Comparison of ENCODE assay signal across 33 cellular contexts in the genomic region with DNA sequence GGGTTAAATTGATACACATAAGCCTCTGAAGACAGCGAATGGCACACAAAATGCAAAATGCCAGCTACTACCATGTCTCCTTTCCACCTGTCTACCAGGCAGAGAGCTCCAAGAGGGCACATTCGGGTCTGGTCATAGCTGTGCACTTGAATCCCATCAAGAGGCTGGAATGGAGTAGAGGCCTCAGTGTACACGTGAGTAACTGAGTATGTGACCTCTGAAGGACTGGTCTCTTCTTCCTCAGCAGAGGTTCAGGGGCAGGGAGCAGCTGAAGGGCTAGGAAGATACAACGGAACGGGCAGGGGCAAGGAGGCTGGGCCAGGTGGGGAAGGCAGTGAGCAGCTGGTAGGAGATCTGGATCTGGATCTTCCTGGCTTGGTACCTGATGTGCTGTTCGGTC. TPM values are rescaled to one million over a fixed set of nuclear protein-coding genes. Genes with fewer than 3 reads are reported as not detected.
DNase-seq lines count a peak whose midpoint lies in the region; ATAC-seq, FAIRE-seq and TF ChIP-seq lines count a peak whose summit lies in the region.
"Had no signal": no experiment of that assay in that cellular context is flagged by ENCODE, and none has a peak within 500 bp of the region (broad histone marks: within the 10 kb centered on the region; RNA-seq: fewer than 3 reads in every experiment).

No MANE protein-coding gene starts in this region.

- intact Hi-C loops in right lobe of liver (cut with DNase I) = no loop called here

- H3K4me1 Mint-ChIP-seq in endodermal cell = no peaks in the 10 kb centered on the region
- peaks cover 18 to 19% of the 10 kb centered on the region in 2 donors for H3K4me1 Mint-ChIP-seq in stimulated activated naive B cell treated with anti-CD40 and anti-IgM and Interleukin-4, amounts not matched to agents 10 μg/mL and 1 μg/mL and 100 μg/mL, for 72 hours
- H3K4me1 Mint-ChIP-seq: CD14-positive monocyte; CD4-positive, alpha-beta memory T cell; CD8-positive, alpha-beta memory T cell had no signal

- no peak for ATAC-seq in stimulated activated naive B cell treated with anti-CD40 and anti-IgM and Interleukin-4, amounts not matched to agents 10 μg/mL and 1 μg/mL and 100 μg/mL, for 72 hours (replicated peaks)
- no peak for ATAC-seq in activated CD4-positive, CD25-positive, alpha-beta regulatory T cell treated with anti-CD3 and anti-CD28 coated beads, Interleukin-2, amount 50 U/mL, for 24 hours
- no peak for ATAC-seq in right lobe of liver
- ATAC-seq: GM12878 had no signal

- FAIRE-seq in frontal cortex (lab: Jason Lieb, UNC) = no peak
- FAIRE-seq: A204.1, GM12878, GM12892, GM19239 had no signal

- no peaks in the 10 kb centered on the region for H3K9me3 Mint-ChIP-seq in endodermal cell
- no peaks in the 10 kb centered on the region for H3K9me3 Mint-ChIP-seq in stimulated activated naive B cell treated with anti-CD40 and anti-IgM and Interleukin-4, amounts not matched to agents 10 μg/mL and 1 μg/mL and 100 μg/mL, for 72 hours
- H3K9me3 Mint-ChIP-seq: CD4-positive, alpha-beta memory T cell; CD4-positive, CD25-positive, alpha-beta regulatory T cell; CD8-positive, alpha-beta memory T cell had no signal

- H3K27ac Mint-ChIP-seq in endodermal cell = no peak overlapping the region
- H3K27ac Mint-ChIP-seq in stimulated activated naive B cell treated with anti-CD40 and anti-IgM and Interleukin-4, amounts not matched to agents 10 μg/mL and 1 μg/mL and 100 μg/mL, for 72 hours = peak overlapping the region; percentile 26

- H3K9ac ChIP-seq in endodermal cell (ENCODE audit: extremely low read depth, low read length, poor library complexity, severe bottlenecking) = no peak overlapping the region
- H3K9ac ChIP-seq: BLaER1 had no signal

- no peak overlapping the region for H3K4me3 ChIP-seq in endodermal cell (ENCODE audit: low read length)
- no peak overlapping the region for H3K4me3 ChIP-seq in right lobe of liver
- H3K4me3 ChIP-seq: BLaER1, GM12878 had no signal

- no peaks in the 10 kb centered on the region for H3K27me3 Mint-ChIP-seq in endodermal cell (ENCODE audit: insufficient read depth)
- H3K27me3 Mint-ChIP-seq in stimulated activated naive B cell treated with anti-CD40 and anti-IgM and Interleukin-4, amounts not matched to agents 10 μg/mL and 1 μg/mL and 100 μg/mL, for 72 hours = no peaks in the 10 kb centered on the region
- H3K27me3 Mint-ChIP-seq: CD4-positive, alpha-beta memory T cell; CD4-positive, CD25-positive, alpha-beta regulatory T cell; CD8-positive, alpha-beta memory T cell had no signal

- no peaks in the 10 kb centered on the region for H3K36me3 Mint-ChIP-seq in endodermal cell (ENCODE audit: low read depth)
- H3K36me3 Mint-ChIP-seq in stimulated activated naive B cell treated with anti-CD40 and anti-IgM and Interleukin-4, amounts not matched to agents 10 μg/mL and 1 μg/mL and 100 μg/mL, for 72 hours = peaks cover 47 to 65% of the 10 kb centered on the region in 2 donors

- TF ChIP-seq POLR2A in right lobe of liver (IDR thresholded peaks at IDR 0.05) = no peak

- 93 to 100% methylated on average over 3 to 6 of the region's 6 CpGs for WGBS in endodermal cell (ENCODE audit: insufficient coverage in 1 of 2, insufficient read length in 1 of 2), 2 experiments
- 85% methylated on average over 3 of the region's 6 CpGs for WGBS in right lobe of liver (ENCODE audit: insufficient coverage, low coverage, low lambda C conversion rate, missing lambda C conversion rate)

- no peak overlapping the region for H3K4me3 Mint-ChIP-seq in endodermal cell
- H3K4me3 Mint-ChIP-seq in stimulated activated naive B cell treated with anti-CD40 and anti-IgM and Interleukin-4, amounts not matched to agents 10 μg/mL and 1 μg/mL and 100 μg/mL, for 72 hours = no peak overlapping the region
- H3K4me3 Mint-ChIP-seq: CD14-positive monocyte; CD4-positive, alpha-beta memory T cell; CD4-positive, CD25-positive, alpha-beta regulatory T cell; CD8-positive, alpha-beta memory T cell had no signal

- peaks cover under 1% of the 10 kb centered on the region for H3K36me3 ChIP-seq in endodermal cell (ENCODE audit: control insufficient read depth, insufficient read depth, low read length)
- H3K36me3 ChIP-seq in right lobe of liver = peaks cover 0 to 1% (median 0%) of the 10 kb centered on the region in 4 donors

- H3K27ac ChIP-seq in endodermal cell (ENCODE audit: low read depth, low read length) (no peak overlapping the region), right lobe of liver (no peak overlapping the region)
- H3K27ac ChIP-seq: BLaER1 had no signal

- H3K9me3 ChIP-seq in endodermal cell (ENCODE audit: control insufficient read depth, low read length) (no peaks in the 10 kb centered on the region), right lobe of liver (no peaks in the 10 kb centered on the region)
- H3K9me3 ChIP-seq: BE2C, BLaER1 had no signal

- DNase-seq in ecto neural progenitor cell (ENCODE audit: low spot score) (peak; percentile 9), endodermal cell (peak; percentile 23), mesenteric fat pad (ENCODE audit: low spot score) (peak; percentile 11), iPS-NIHi11 (ENCODE audit: low spot score) (no peak), frontal cortex (ENCODE audit: low spot score in 2 of 2) (no peak), right lobe of liver (no peak)
- DNase-seq in stimulated activated naive B cell treated with anti-CD40 and anti-IgM and Interleukin-4, amounts not matched to agents 10 μg/mL and 1 μg/mL and 100 μg/mL, for 72 hours = no peak
- DNase-seq: 8988T; ACHN; BE2C; C1 segment of cervical spinal cord; CD4-positive, alpha-beta memory T cell; CD4-positive, CD25-positive, alpha-beta regulatory T cell; CD8-positive, alpha-beta memory T cell; COR-L47; DMS 273 treated with DMSO at 0.1 percent for 48 hours; DMS153; DMS53; DMS79; DND-41; EL; GDM1 had no signal

- no peak for TF ChIP-seq CTCF in endodermal cell (conservative IDR thresholded peaks at IDR 0.05)
- TF ChIP-seq CTCF in right lobe of liver (IDR thresholded peaks at IDR 0.05) = no peak

- H3K4me1 ChIP-seq in endodermal cell (ENCODE audit: control insufficient read depth, insufficient read depth, low read length) = no peaks in the 10 kb centered on the region
- no peaks in the 10 kb centered on the region for H3K4me1 ChIP-seq in right lobe of liver
- H3K4me1 ChIP-seq: BE2C had no signal

- H3K27me3 ChIP-seq in endodermal cell (ENCODE audit: control insufficient read depth, insufficient read depth, low read length, poor library complexity, severe bottlenecking) (no peaks in the 10 kb centered on the region), right lobe of liver (no peaks in the 10 kb centered on the region)
- H3K27me3 ChIP-seq: BE2C, BLaER1 had no signal

RNA-seq across cellular contexts. Expression of a gene that starts 56.3 kb away (rescaled TPM):
- total RNA-seq in endodermal cell (under 1 TPM in 1 of 2 donors, not detected in 1; 0.92 TPM), mesenteric fat pad (not detected), frontal cortex (not detected), right lobe of liver (not detected)
- 1.7 TPM for polyA plus RNA-seq in endodermal cell (2013, experiment 1 of 2)
- polyA plus RNA-seq in endodermal cell (2013, experiment 2 of 2) = 1.9 TPM
- total RNA-seq: A673; CD4-positive, alpha-beta memory T cell; CD4-positive, CD25-positive, alpha-beta regulatory T cell; CD8-positive, alpha-beta memory T cell; Daoy; G401; GM12878 had no signal
- polyA plus RNA-seq: AG04450; CD14-positive monocyte; CD4-positive, alpha-beta memory T cell; CD4-positive, CD25-positive, alpha-beta regulatory T cell; CD8-positive, alpha-beta memory T cell; GM12878 had no signal

Comparison
In these comparisons a context has a peak if more than half of its experiments do, and no peak if none do; other contexts are left out.
1. DNase-seq: peak in ecto neural progenitor cell (single experiment), endodermal cell (single experiment) and mesenteric fat pad (single experiment); none in stimulated activated naive B cell treated with anti-CD40 and anti-IgM and Interleukin-4, amounts not matched to agents 10 μg/mL and 1 μg/mL and 100 μg/mL, for 72 hours (single experiment), iPS-NIHi11 (single experiment), frontal cortex (0 of 2) and right lobe of liver (0 of 3).